ENCODE assay signal across 16 cellular contexts in the genomic region with DNA sequence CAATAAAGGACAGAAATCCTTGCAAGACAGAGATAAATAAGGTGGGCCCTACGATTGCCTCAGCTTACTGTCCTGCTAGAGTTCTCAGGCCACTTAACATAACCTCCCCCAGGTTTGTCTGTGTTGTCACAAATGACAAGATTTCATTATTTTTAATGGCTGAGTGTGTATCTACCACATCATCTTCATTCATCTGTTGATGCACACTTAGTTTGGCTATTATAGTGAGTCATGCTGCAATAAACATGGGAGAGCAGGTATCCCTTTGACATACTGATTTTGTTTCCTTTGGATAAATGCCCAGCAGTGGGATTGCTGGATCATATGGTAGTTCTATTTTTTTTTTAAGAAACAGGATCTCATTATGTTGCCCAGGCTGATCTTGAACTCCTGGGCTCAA.
DNase-seq lines count a peak whose midpoint lies in the region; ATAC-seq lines count a peak whose summit lies in the region.
"Had no signal": no experiment of that assay in that cellular context is flagged by ENCODE, and none has a peak within 500 bp of the region (broad histone marks: within the 10 kb centered on the region; RNA-seq: fewer than 3 reads in every experiment).

No MANE protein-coding gene starts in this region.

- intact Hi-C loops in left ventricle myocardium superior (cut with micrococcal nuclease), result no loop called here

- no peak overlapping the region for H3K27ac ChIP-seq in epithelial cell of prostate
- H3K27ac ChIP-seq: KMS-11, parathyroid adenoma had no signal

- ATAC-seq in GM21529 (IDR thresholded peaks at IDR 0.05; ENCODE audit: unreplicated experiment) (no peak), left ventricle myocardium superior (no peak)

- DNase-seq in NCI-H2171 treated with DMSO at 0.1 percent for 48 hours (lab: John Stamatoyannopoulos, UW) (peak; percentile 51), NCI-H2171 (lab: John Stamatoyannopoulos, UW) (no peak), RPMI7951 (ENCODE audit: low read depth) (peak; percentile 95), epithelial cell of prostate (ENCODE audit: low read depth, low spot score) (peak; percentile 52), smooth muscle cell of the brain vasculature (ENCODE audit: low read depth, low spot score) (peak; percentile 85), RKO (ENCODE audit: low spot score) (no peak), left ventricle myocardium superior (no peak)
- DNase-seq: activated CD4-positive, alpha-beta T cell treated with anti-CD3 and anti-CD28 coated beads, Interleukin-2, amount 10 ng/mL, durations not matched to agents 7 days and 5 days; hypothalamus; mesendoderm; NCI-H524; stimulated activated CD4-positive, alpha-beta T cell treated with anti-CD3 and anti-CD28 coated beads, Interleukin-4, amount 100 ng/mL, for 4 hours; T-helper 2 cell had no signal

Comparison
In these comparisons a context has a peak if more than half of its experiments do, and no peak if none do; other contexts are left out.
1. DNase-seq: peak in NCI-H2171 treated with DMSO at 0.1 percent for 48 hours (single experiment), RPMI7951 (single experiment), epithelial cell of prostate (single experiment) and smooth muscle cell of the brain vasculature (single experiment); none in NCI-H2171 (single experiment), RKO (single experiment) and left ventricle myocardium superior (single experiment).